Comparison of ENCODE assay signal across 11 cellular contexts in genomic region chr4:26912810-26913209, GRCh38. TPM values are rescaled to one million over a fixed set of nuclear protein-coding genes. Genes with fewer than 3 reads are reported as not detected.
DNase-seq lines count a peak whose midpoint lies in the region; ATAC-seq and TF ChIP-seq lines count a peak whose summit lies in the region.
"Had no signal": no experiment of that assay in that cellular context is flagged by ENCODE, and none has a peak within 500 bp of the region (broad histone marks: within the 10 kb centered on the region; RNA-seq: fewer than 3 reads in every experiment).

No MANE protein-coding gene starts in this region.

- TF ChIP-seq CTCF in hepatocyte (IDR thresholded peaks at IDR 0.05; ENCODE audit: poor library complexity), result no peak
- no peak for TF ChIP-seq CTCF in PC-3 (conservative IDR thresholded peaks at IDR 0.05; ENCODE audit: low read depth, low read length)

- H3K4me2 ChIP-seq in hepatocyte (no peak overlapping the region), PC-3 (ENCODE audit: low read length) (no peak overlapping the region)

- intact Hi-C loops in CD4-positive, alpha-beta memory T cell (cut with micrococcal nuclease), result loop anchor here (10.0 kb wide), 1 partner anchor 48 kb away; the partner anchor contains the start of gene STIM2
- intact Hi-C loops in PC-3 (cut with micrococcal nuclease), result no loop called here

- BruUV-seq in PC-3 (replicated peaks; lab: Mats Ljungman, UMichigan), result no TSS peak

- peaks cover 7% of the 10 kb centered on the region for H3K79me2 ChIP-seq in hepatocyte
- no peaks in the 10 kb centered on the region for H3K79me2 ChIP-seq in PC-3 (ENCODE audit: low read length)

- 92% methylated on average over 3 of the region's 3 CpGs for WGBS in hepatocyte (ENCODE audit: low lambda C conversion rate, missing lambda C conversion rate)

- H3K27me3 Mint-ChIP-seq in CD4-positive, alpha-beta memory T cell, result no peaks in the 10 kb centered on the region
- H3K27me3 Mint-ChIP-seq in memory B cell, result no peaks in the 10 kb centered on the region

- H3K9me3 Mint-ChIP-seq in CD4-positive, alpha-beta memory T cell, result no peaks in the 10 kb centered on the region
- no peaks in the 10 kb centered on the region for H3K9me3 Mint-ChIP-seq in memory B cell

- H4K20me1 ChIP-seq in hepatocyte (ENCODE audit: insufficient read depth, poor library complexity, severe bottlenecking) (no peaks in the 10 kb centered on the region), PC-3 (ENCODE audit: low read length) (no peaks in the 10 kb centered on the region)

- H3K4me1 Mint-ChIP-seq in CD4-positive, alpha-beta memory T cell, result peaks cover 51 to 94% (median 73%) of the 10 kb centered on the region in 4 donors
- H3K4me1 Mint-ChIP-seq in memory B cell, result peaks cover 44% of the 10 kb centered on the region

- H3K4me3 ChIP-seq in CD4-positive, alpha-beta memory T cell (ENCODE audit: low read length in 2 of 2), result no peak overlapping the region
- H3K4me3 ChIP-seq in hepatocyte (no peak overlapping the region), PC-3 (ENCODE audit: low read length) (no peak overlapping the region)

- POLR2A ChIA-PET in CD4-positive, alpha-beta memory T cell (lab: Charles Lee; ENCODE audit: partially characterized antibody), result no interaction called here
- POLR2A ChIA-PET in PC-3 (lab: Charles Lee; ENCODE audit: unreplicated experiment), result no interaction called here

- H3K27ac Mint-ChIP-seq in CD4-positive, alpha-beta memory T cell, result peak overlapping the region; percentile 7 to 82 (median 78)
- peak overlapping the region; percentile 82 for H3K27ac Mint-ChIP-seq in memory B cell

- DNase-seq in CD4-positive, alpha-beta memory T cell, result peak in 1 of 5 donors; percentile 41
- peak; percentile 18 for DNase-seq in M059J (ENCODE audit: low read depth)
- DNase-seq in memory B cell (ENCODE audit: low spot score in 2 of 2), result no peak
- no peak for DNase-seq in UCSD-AML1 (lab: John Stamatoyannopoulos, UW; ENCODE audit: unreplicated experiment)
- no peak for DNase-seq in hepatocyte (ENCODE audit: low spot score)
- DNase-seq in PC-3, result no peak
- DNase-seq: GOT3, NCI-H1105 treated with DMSO at 0.1 percent for 48 hours had no signal

- peaks cover 0 to 2% of the 10 kb centered on the region in 2 donors for H3K36me3 Mint-ChIP-seq in CD4-positive, alpha-beta memory T cell
- no peaks in the 10 kb centered on the region for H3K36me3 Mint-ChIP-seq in memory B cell

- no peaks in the 10 kb centered on the region for H3K36me3 ChIP-seq in CD4-positive, alpha-beta memory T cell (ENCODE audit: insufficient read depth, low read length)
- H3K36me3 ChIP-seq in hepatocyte (replicated peaks; ENCODE audit: insufficient read depth, low read depth) (no peaks in the 10 kb centered on the region), PC-3 (ENCODE audit: low read depth, low read length) (no peaks in the 10 kb centered on the region)

- peak overlapping the region in 7 of 8 donors; percentile 37 to 70 (median 53) for H3K4me3 Mint-ChIP-seq in CD4-positive, alpha-beta memory T cell
- H3K4me3 Mint-ChIP-seq in memory B cell, result peak overlapping the region; percentile 21

- H3K27ac ChIP-seq in CD4-positive, alpha-beta memory T cell (ENCODE audit: low read depth, low read length), result no peak overlapping the region
- H3K27ac ChIP-seq in hepatocyte, result no peak overlapping the region
- no peak overlapping the region for H3K27ac ChIP-seq in PC-3 (ENCODE audit: low read length)
- H3K27ac ChIP-seq: HL-60 had no signal

- H2AFZ ChIP-seq in hepatocyte, result no peak overlapping the region
- no peak overlapping the region for H2AFZ ChIP-seq in PC-3 (ENCODE audit: low read length)

- no peaks in the 10 kb centered on the region for H3F3A ChIP-seq in PC-3 (ENCODE audit: low read length, unreplicated experiment)

- peaks cover 54% of the 10 kb centered on the region for H3K4me1 ChIP-seq in CD4-positive, alpha-beta memory T cell (ENCODE audit: insufficient read depth, low read length)
- H3K4me1 ChIP-seq in hepatocyte (ENCODE audit: insufficient read depth), result no peaks in the 10 kb centered on the region
- H3K4me1 ChIP-seq in PC-3 (ENCODE audit: insufficient read depth, low read length), result no peaks in the 10 kb centered on the region

- CTCF ChIA-PET in CD4-positive, alpha-beta memory T cell (lab: Charles Lee; ENCODE audit: partially characterized antibody), result no interaction called here
- CTCF ChIA-PET in PC-3 (lab: Charles Lee), result no interaction called here

- ATAC-seq in GM19463 (IDR thresholded peaks at IDR 0.05; ENCODE audit: unreplicated experiment) (peak; percentile 60), memory B cell (ENCODE audit: low read depth) (peak; percentile 29), HG02970 (IDR thresholded peaks at IDR 0.05; ENCODE audit: low FRiP score, unreplicated experiment) (no peak), PC-3 (no peak)

- H3K9me2 ChIP-seq in hepatocyte (replicated peaks; ENCODE audit: insufficient read depth) (no peaks in the 10 kb centered on the region), PC-3 (replicated peaks; ENCODE audit: low read length) (no peaks in the 10 kb centered on the region)

- H3K9ac ChIP-seq in PC-3 (ENCODE audit: low read length), result no peak overlapping the region

- no peaks in the 10 kb centered on the region for H3K27me3 ChIP-seq in CD4-positive, alpha-beta memory T cell (ENCODE audit: insufficient read depth, low read length)
- H3K27me3 ChIP-seq in hepatocyte, result no peaks in the 10 kb centered on the region
- H3K27me3 ChIP-seq in PC-3 (ENCODE audit: low read length), result no peaks in the 10 kb centered on the region

- H3K9me3 ChIP-seq in CD4-positive, alpha-beta memory T cell (ENCODE audit: control insufficient read depth in 1 of 2, low read length in 2 of 2), result no peaks in the 10 kb centered on the region
- H3K9me3 ChIP-seq in hepatocyte (ENCODE audit: low read depth), result no peaks in the 10 kb centered on the region
- no peaks in the 10 kb centered on the region for H3K9me3 ChIP-seq in PC-3 (ENCODE audit: low read length)

RNA-seq across cellular contexts. Expression of gene STIM2, which starts 52.2 kb away (rescaled TPM):
- total RNA-seq in CD4-positive, alpha-beta memory T cell, result 10 to 100 TPM; 84.6 to 91.7 TPM
- polyA plus RNA-seq in CD4-positive, alpha-beta memory T cell, result 10 to 100 TPM; 23.8 to 40.7 TPM
- 21.2 and 29.3 TPM in 2 replicates for total RNA-seq in M059J (2014; rRNA removed; shearing (Covaris generic))
- total RNA-seq in hepatocyte (16.5 and 17.0 TPM in 2 replicates), PC-3 (2014; rRNA removed) (15.5 and 16.9 TPM in 2 replicates)
- 12.2 and 13.2 TPM in 2 replicates for polyA plus RNA-seq in hepatocyte

Comparison
In these comparisons a context has a peak if more than half of its experiments do, and no peak if none do; other contexts are left out.
1. ATAC-seq: peak in GM19463 (single experiment) and memory B cell (single experiment); none in HG02970 (single experiment) and PC-3 (single experiment).